Comparison of ENCODE assay signal across 34 cellular contexts in genomic region chr20:38762174-38762573, GRCh38. TPM values are rescaled to one million over a fixed set of nuclear protein-coding genes. Genes with fewer than 3 reads are reported as not detected.
"Had no signal": no experiment of that assay in that cellular context is flagged by ENCODE, and none has a peak within 500 bp of the region (broad histone marks: within the 10 kb centered on the region; RNA-seq: fewer than 3 reads in every experiment).

No MANE protein-coding gene starts in this region.

- H3K27ac Mint-ChIP-seq: activated B cell treated with CpG ODN at 0.5 μM for 24 hours; activated CD8-positive, alpha-beta T cell treated with anti-CD3 and anti-CD28 coated beads, Interleukin-2, amount 10 ng/mL, durations not matched to agents 7 days and 5 days; T-cell; T-helper 17 cell had no signal

- H3K9me3 Mint-ChIP-seq: activated B cell treated with CpG ODN at 0.5 μM for 24 hours, T-cell had no signal

- H3K4me3 ChIP-seq: adrenal gland, body of pancreas, breast epithelium, Peyer's patch had no signal

- H3K4me1 Mint-ChIP-seq: activated B cell treated with CpG ODN at 0.5 μM for 24 hours had no signal

- DNase-seq: activated B cell treated with CpG ODN at 0.5 μM for 24 hours; activated CD4-positive, alpha-beta T cell treated with anti-CD3 and anti-CD28 coated beads for 4 hours; activated CD4-positive, CD25-positive, alpha-beta regulatory T cell treated with anti-CD3 and anti-CD28 coated beads, Interleukin-2, amount 50 U/mL, for 72 hours; activated CD8-positive, alpha-beta T cell treated with anti-CD3 and anti-CD28 coated beads, Interleukin-2, amount 10 ng/mL, durations not matched to agents 7 days and 5 days; activated effector memory CD4-positive, alpha-beta T cell treated with anti-CD3 and anti-CD28 coated beads, Interleukin-2, amount 50 U/mL, for 16 hours; activated naive CD4-positive, alpha-beta T cell; activated T-cell treated with anti-CD3 and anti-CD28 coated beads, Interleukin-2, amount 50 U/mL, for 48 hours; adrenal gland; body of pancreas; cerebellar nuclear complex; MM.1S; NCI-H1092; NCI-H1436 treated with DMSO at 0.1 percent for 48 hours; NCI-H1694 treated with DMSO at 0.1 percent for 48 hours; NCI-H2029; NCI-H2107; NCI-H2171; NCI-H510A; NCI-H526; NCI-H748 treated with DMSO at 0.1 percent for 48 hours; NK-92 treated with Interleukin-12 subunit alpha and Interleukin-12 subunit beta, amount 100 ng/mL, for 24 hours; PC-3; Peyer's patch; SIG-M5; T-cell; T-helper 17 cell had no signal

- H3K4me3 Mint-ChIP-seq: activated B cell treated with CpG ODN at 0.5 μM for 24 hours; activated CD8-positive, alpha-beta T cell treated with anti-CD3 and anti-CD28 coated beads, Interleukin-2, amount 10 ng/mL, durations not matched to agents 7 days and 5 days; T-cell had no signal

- H3K27ac ChIP-seq: adrenal gland, body of pancreas, breast epithelium, Peyer's patch, RWPE1, VCaP had no signal

- H3K27me3 Mint-ChIP-seq: activated B cell treated with CpG ODN at 0.5 μM for 24 hours, T-cell, T-helper 17 cell had no signal

- FAIRE-seq: astrocyte had no signal

RNA-seq across cellular contexts. Expression of gene SLC32A1, which starts 37.9 kb away (rescaled TPM):
- total RNA-seq: activated B cell treated with CpG ODN at 0.5 μM for 24 hours; activated CD8-positive, alpha-beta T cell treated with anti-CD3 and anti-CD28 coated beads, Interleukin-2, amount 10 ng/mL, durations not matched to agents 7 days and 5 days; adrenal gland; astrocyte; body of pancreas; breast epithelium; cardiac septum; LHCN-M2; PC-3; Peyer's patch; Right ventricle myocardium inferior; SK-MEL-5; T-cell; T-helper 17 cell had no signal

RNA-seq across cellular contexts. Expression of gene PPP1R16B, which starts 43.3 kb away (rescaled TPM):
- total RNA-seq: LHCN-M2 had no signal
